Comparison of ENCODE assay signal across 14 cellular contexts in genomic region chr6:54698974-54699373, GRCh38.
DNase-seq lines count a peak whose midpoint lies in the region; ATAC-seq and TF ChIP-seq lines count a peak whose summit lies in the region.
"Had no signal": no experiment of that assay in that cellular context is flagged by ENCODE, and none has a peak within 500 bp of the region (broad histone marks: within the 10 kb centered on the region; RNA-seq: fewer than 3 reads in every experiment).

No MANE protein-coding gene starts in this region.

- DNase-seq in GM06990 (ENCODE audit: extremely low read depth, insufficient read length) = peak; percentile 21
- no peak for DNase-seq in NCI-H510A (lab: John Stamatoyannopoulos, UW)
- DNase-seq in activated CD8-positive, alpha-beta memory T cell treated with anti-CD3 and anti-CD28 coated beads for 24 hours = no peak
- no peak for DNase-seq in colonic mucosa
- DNase-seq: activated effector memory CD4-positive, alpha-beta T cell treated with Interleukin-2 at 50 U/mL for 16 hours; EL; kidney; MG63; NCI-H446; SJCRH30 had no signal

- H3K27me3 ChIP-seq in GM06990 (replicated peaks; ENCODE audit: control insufficient read depth, insufficient read depth, low read length) (no peaks in the 10 kb centered on the region), colonic mucosa (no peaks in the 10 kb centered on the region)
- H3K27me3 ChIP-seq: MG63, SJCRH30 had no signal

- no peaks in the 10 kb centered on the region for H3K9me3 ChIP-seq in colonic mucosa
- H3K9me3 ChIP-seq: MG63, SJCRH30 had no signal

- H3K36me3 ChIP-seq in GM06990 (ENCODE audit: control insufficient read depth, insufficient read depth, low read length) (no peaks in the 10 kb centered on the region), colonic mucosa (no peaks in the 10 kb centered on the region)
- H3K36me3 ChIP-seq: MG63, SJCRH30 had no signal

- H3K27ac ChIP-seq in colonic mucosa = no peak overlapping the region
- H3K27ac ChIP-seq: SJCRH30 had no signal

- ATAC-seq in GM19455 (IDR thresholded peaks at IDR 0.05; ENCODE audit: unreplicated experiment) (peak; percentile 64), HG03045 (IDR thresholded peaks at IDR 0.05; ENCODE audit: unreplicated experiment) (peak; percentile 84), esophagus mucosa (peak; percentile 95), HG03520 (IDR thresholded peaks at IDR 0.05; ENCODE audit: unreplicated experiment) (no peak)

- no peak overlapping the region for H3K9ac ChIP-seq in colonic mucosa (ENCODE audit: low read depth in 2 of 2, low read length in 2 of 2)

- TF ChIP-seq CTCF in GM06990 (IDR thresholded peaks at IDR 0.05; ENCODE audit: insufficient read depth, low read length, poor library complexity, severe bottlenecking) = no peak
- no peak for TF ChIP-seq CTCF in colonic mucosa (IDR thresholded peaks at IDR 0.05)

- no peak overlapping the region for H3K4me3 ChIP-seq in GM06990 (replicated peaks; ENCODE audit: low read depth, low read length)
- H3K4me3 ChIP-seq in colonic mucosa = no peak overlapping the region
- H3K4me3 ChIP-seq: MG63, SJCRH30 had no signal

- no peaks in the 10 kb centered on the region for H3K4me1 ChIP-seq in colonic mucosa
- H3K4me1 ChIP-seq: SJCRH30 had no signal

- intact Hi-C loops in colonic mucosa (cut with DNase I) = no loop called here
